In the genomic region with DNA sequence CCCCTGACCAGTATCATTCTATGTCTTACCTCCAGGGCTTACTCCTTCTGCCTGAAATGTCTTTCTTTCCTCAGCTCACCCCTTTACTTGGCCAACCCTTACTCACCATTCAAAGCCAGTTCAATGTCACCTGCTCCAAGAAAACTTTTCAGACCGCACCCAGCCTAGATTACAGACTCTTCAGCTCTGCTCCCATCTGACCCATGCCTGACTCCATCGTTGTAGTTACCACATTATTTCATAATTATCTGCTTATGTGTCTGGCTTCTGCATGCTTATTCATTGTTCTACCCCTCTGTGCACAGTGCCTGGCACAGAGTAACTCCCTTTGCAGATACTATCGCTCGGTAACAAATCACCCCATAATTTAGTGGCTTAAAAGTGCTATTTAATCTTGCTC, we compare ENCODE assay signal across 30 cellular contexts.
DNase-seq lines count a peak whose midpoint lies in the region; ATAC-seq, FAIRE-seq and TF ChIP-seq lines count a peak whose summit lies in the region.
"Had no signal": no experiment of that assay in that cellular context is flagged by ENCODE, and none has a peak within 500 bp of the region (broad histone marks: within the 10 kb centered on the region; RNA-seq: fewer than 3 reads in every experiment).

No MANE protein-coding gene starts in this region.

- H3K27me3 Mint-ChIP-seq in T-helper 17 cell (no peaks in the 10 kb centered on the region), Calu3 (ENCODE audit: unreplicated experiment) (no peaks in the 10 kb centered on the region)
- H3K27me3 Mint-ChIP-seq in naive thymus-derived CD4-positive, alpha-beta T cell, result peaks cover 0 to 32% (median 0%) of the 10 kb centered on the region in 5 donors
- H3K27me3 Mint-ChIP-seq in activated T-cell treated with anti-CD3 and anti-CD28 coated beads, Interleukin-2, amount 50 U/mL, for 4 hours (ENCODE audit: low read depth), result no peaks in the 10 kb centered on the region

- H3K27me3 ChIP-seq in naive thymus-derived CD4-positive, alpha-beta T cell (ENCODE audit: control insufficient read depth in 2 of 2, insufficient read depth in 2 of 2, low read length in 2 of 2), result no peaks in the 10 kb centered on the region
- H3K27me3 ChIP-seq in smooth muscle cell (ENCODE audit: low read depth), result no peaks in the 10 kb centered on the region
- H3K27me3 ChIP-seq: BLaER1, cardiac muscle cell, right atrium auricular region, SJSA1 had no signal

- peaks cover 6% of the 10 kb centered on the region for H3F3A ChIP-seq in smooth muscle cell (ENCODE audit: low read depth)

- TF ChIP-seq POLR2A in GM12891 (IDR thresholded peaks at IDR 0.05; ENCODE audit: low read depth, low read length), result no peak

- no peak overlapping the region for H3K27ac ChIP-seq in naive thymus-derived CD4-positive, alpha-beta T cell (ENCODE audit: low read depth, low read length)
- H3K27ac ChIP-seq in smooth muscle cell (ENCODE audit: low read depth), result no peak overlapping the region
- H3K27ac ChIP-seq: BLaER1, cardiac muscle cell, right atrium auricular region, SJSA1 had no signal

- H3K4me3 ChIP-seq in naive thymus-derived CD4-positive, alpha-beta T cell (ENCODE audit: low read length), result no peak overlapping the region
- H3K4me3 ChIP-seq in smooth muscle cell, result no peak overlapping the region
- H3K4me3 ChIP-seq: BLaER1, cardiac muscle cell, mucosa of descending colon, right atrium auricular region, SJSA1 had no signal

- ATAC-seq in T-helper 17 cell, result no peak
- peak; percentile 43 for ATAC-seq in naive thymus-derived CD4-positive, alpha-beta T cell
- no peak for ATAC-seq in activated T-cell treated with anti-CD3 and anti-CD28 coated beads, Interleukin-2, amount 50 U/mL, for 4 hours
- ATAC-seq: left cardiac atrium, mucosa of descending colon had no signal

- 92% methylated on average over 4 of the region's 4 CpGs for whole genome bisulfite sequencing in smooth muscle cell (ENCODE audit: low lambda C conversion rate)

- H3K36me3 ChIP-seq in naive thymus-derived CD4-positive, alpha-beta T cell (ENCODE audit: control insufficient read depth in 2 of 3, insufficient read depth in 3 of 3, low read length in 3 of 3), result no peaks in the 10 kb centered on the region
- H3K36me3 ChIP-seq in smooth muscle cell (ENCODE audit: low read depth), result no peaks in the 10 kb centered on the region
- H3K36me3 ChIP-seq: BLaER1, cardiac muscle cell, right atrium auricular region, SJSA1 had no signal

- DNase-seq in AML-193 (lab: John Stamatoyannopoulos, UW) (peak; percentile 68 to 74), GF-D8 (lab: John Stamatoyannopoulos, UW) (peak; percentile 23), T-helper 17 cell (no peak), Calu3 (no peak), GM12891 (ENCODE audit: insufficient read length, low spot score) (no peak), smooth muscle cell (lab: John Stamatoyannopoulos, UW; ENCODE audit: unreplicated experiment) (no peak)
- no peak for DNase-seq in naive thymus-derived CD4-positive, alpha-beta T cell
- no peak for DNase-seq in activated T-cell treated with anti-CD3 and anti-CD28 coated beads, Interleukin-2, amount 50 U/mL, for 4 hours
- DNase-seq: activated CD4-positive, alpha-beta memory T cell treated with anti-CD3 and anti-CD28 coated beads, Interleukin-2, amount 10 ng/mL, durations not matched to agents 7 days and 5 days; activated CD4-positive, CD25-positive, alpha-beta regulatory T cell treated with anti-CD3 and anti-CD28 coated beads, Interleukin-2, amount 50 U/mL, for 72 hours; activated CD8-positive, alpha-beta memory T cell treated with anti-CD3 and anti-CD28 coated beads, Interleukin-2, amount 50 U/mL, for 48 hours; activated naive CD4-positive, alpha-beta T cell treated with anti-CD3 and anti-CD28 coated beads for 36 hours; aorta; DMS53; effector CD4-positive, alpha-beta T cell; HCEC 1CT; hypothalamus; immature natural killer cell; left cardiac atrium; MM.1S; NCI-H146; NCI-H2107; NCI-H345 had no signal

- no peaks in the 10 kb centered on the region for H3K9me3 Mint-ChIP-seq in naive thymus-derived CD4-positive, alpha-beta T cell
- H3K9me3 Mint-ChIP-seq in Calu3 (ENCODE audit: low read depth, unreplicated experiment), result no peaks in the 10 kb centered on the region
- H3K9me3 Mint-ChIP-seq in activated T-cell treated with anti-CD3 and anti-CD28 coated beads, Interleukin-2, amount 50 U/mL, for 4 hours, result no peaks in the 10 kb centered on the region
- H3K9me3 Mint-ChIP-seq: activated CD4-positive, alpha-beta memory T cell treated with anti-CD3 and anti-CD28 coated beads, Interleukin-2, amount 10 ng/mL, durations not matched to agents 7 days and 5 days; activated naive CD4-positive, alpha-beta T cell treated with anti-CD3 and anti-CD28 coated beads for 36 hours; immature natural killer cell; type B pancreatic cell had no signal

- BruUV-seq in Calu3 (replicated peaks; lab: Mats Ljungman, UMichigan), result no TSS peak

- H3K4me3 Mint-ChIP-seq in T-helper 17 cell (peak overlapping the region; percentile 72), Calu3 (ENCODE audit: low read depth, unreplicated experiment) (no peak overlapping the region)
- no peak overlapping the region for H3K4me3 Mint-ChIP-seq in naive thymus-derived CD4-positive, alpha-beta T cell
- no peak overlapping the region for H3K4me3 Mint-ChIP-seq in activated T-cell treated with anti-CD3 and anti-CD28 coated beads, Interleukin-2, amount 50 U/mL, for 4 hours
- H3K4me3 Mint-ChIP-seq: activated CD4-positive, alpha-beta memory T cell treated with anti-CD3 and anti-CD28 coated beads, Interleukin-2, amount 10 ng/mL, durations not matched to agents 7 days and 5 days; activated naive CD4-positive, alpha-beta T cell treated with anti-CD3 and anti-CD28 coated beads for 36 hours; type B pancreatic cell had no signal

- CTCF ChIA-PET in naive thymus-derived CD4-positive, alpha-beta T cell (lab: Charles Lee), result no interaction called here
- CTCF ChIA-PET in Calu3 (lab: Charles Lee), result no interaction called here

- intact Hi-C loops in naive thymus-derived CD4-positive, alpha-beta T cell (cut with micrococcal nuclease), result no loop called here
- intact Hi-C loops in Calu3 (cut with micrococcal nuclease; ENCODE audit: unreplicated experiment), result no loop called here

- H4K20me1 ChIP-seq in smooth muscle cell (ENCODE audit: low read depth), result no peaks in the 10 kb centered on the region
- H4K20me1 ChIP-seq: BLaER1 had no signal

- H3K9me3 ChIP-seq in T-helper 17 cell (ENCODE audit: control insufficient read depth, low read length, poor library complexity, severe bottlenecking) (no peaks in the 10 kb centered on the region), smooth muscle cell (replicated peaks; ENCODE audit: low read depth) (no peaks in the 10 kb centered on the region)
- H3K9me3 ChIP-seq in naive thymus-derived CD4-positive, alpha-beta T cell (ENCODE audit: control insufficient read depth in 2 of 3, low read length in 3 of 3), result no peaks in the 10 kb centered on the region
- H3K9me3 ChIP-seq: BLaER1, mucosa of descending colon, right atrium auricular region, SJSA1 had no signal

- peaks cover 20 to 23% of the 10 kb centered on the region in 2 donors for H3K4me1 ChIP-seq in naive thymus-derived CD4-positive, alpha-beta T cell (ENCODE audit: control insufficient read depth in 2 of 2, insufficient read depth in 2 of 2, low read length in 2 of 2)
- peaks cover 16% of the 10 kb centered on the region for H3K4me1 ChIP-seq in smooth muscle cell (ENCODE audit: low read depth)

- POLR2A ChIA-PET in naive thymus-derived CD4-positive, alpha-beta T cell (lab: Charles Lee), result interaction anchor here (0.9 to 34.4 kb wide), 4 partner anchors 12 to 70 kb away, joined by 4 to 828 read pairs (median 21); partner anchors contain the start of gene TOB1

- H2AFZ ChIP-seq in smooth muscle cell (ENCODE audit: low read depth), result no peak overlapping the region

- H3K79me2 ChIP-seq in smooth muscle cell (ENCODE audit: low read depth), result no peaks in the 10 kb centered on the region

- H3K27ac Mint-ChIP-seq in T-helper 17 cell (no peak overlapping the region), Calu3 (ENCODE audit: unreplicated experiment) (no peak overlapping the region)
- H3K27ac Mint-ChIP-seq in naive thymus-derived CD4-positive, alpha-beta T cell, result peak overlapping the region in 4 of 9 donors; percentile 41 to 64 (median 56)
- H3K27ac Mint-ChIP-seq: activated CD4-positive, alpha-beta memory T cell treated with anti-CD3 and anti-CD28 coated beads, Interleukin-2, amount 10 ng/mL, durations not matched to agents 7 days and 5 days; activated naive CD4-positive, alpha-beta T cell treated with anti-CD3 and anti-CD28 coated beads for 36 hours; type B pancreatic cell had no signal

- TF ChIP-seq CTCF in Calu3 (IDR thresholded peaks at IDR 0.05; ENCODE audit: unreplicated experiment) (no peak), smooth muscle cell (IDR thresholded peaks at IDR 0.05; ENCODE audit: borderline replicate concordance, insufficient read depth, poor library complexity, severe bottlenecking) (no peak)

- H3K4me1 Mint-ChIP-seq in T-helper 17 cell (peaks cover 43% of the 10 kb centered on the region), Calu3 (ENCODE audit: low read depth, unreplicated experiment) (peaks cover 9% of the 10 kb centered on the region)
- H3K4me1 Mint-ChIP-seq in naive thymus-derived CD4-positive, alpha-beta T cell, result peaks cover 18 to 55% (median 36%) of the 10 kb centered on the region in 7 donors
- peaks cover 28% of the 10 kb centered on the region for H3K4me1 Mint-ChIP-seq in activated T-cell treated with anti-CD3 and anti-CD28 coated beads, Interleukin-2, amount 50 U/mL, for 4 hours (ENCODE audit: low read depth)

- H3K4me2 ChIP-seq in smooth muscle cell, result no peak overlapping the region

- no peak overlapping the region for H3K9ac ChIP-seq in smooth muscle cell (ENCODE audit: low read depth)
- H3K9ac ChIP-seq: BLaER1 had no signal

- no peak for FAIRE-seq in GM12891 (lab: Jason Lieb, UNC)
- FAIRE-seq: colon had no signal

- H3K36me3 Mint-ChIP-seq in T-helper 17 cell (ENCODE audit: low read depth), result no peaks in the 10 kb centered on the region
- peaks cover 0 to 4% (median 0%) of the 10 kb centered on the region in 5 donors for H3K36me3 Mint-ChIP-seq in naive thymus-derived CD4-positive, alpha-beta T cell
- peaks cover 9% of the 10 kb centered on the region for H3K36me3 Mint-ChIP-seq in Calu3 (ENCODE audit: insufficient read depth, unreplicated experiment)
- no peaks in the 10 kb centered on the region for H3K36me3 Mint-ChIP-seq in activated T-cell treated with anti-CD3 and anti-CD28 coated beads, Interleukin-2, amount 50 U/mL, for 4 hours (ENCODE audit: insufficient read depth)
- H3K36me3 Mint-ChIP-seq: immature natural killer cell, type B pancreatic cell had no signal

TF ChIP-seq in GM12891, 5 proteins besides CTCF, POLR2A, EP300 and RAD21:
- TF ChIP-seq POU2F2 (IDR thresholded peaks at IDR 0.05; ENCODE audit: low read depth, low read length), result no peak

Comparison
In these comparisons a context has a peak if more than half of its experiments do, and no peak if none do; other contexts are left out.
1. DNase-seq: peak in AML-193 (2 of 2) and GF-D8 (single experiment); none in T-helper 17 cell (0 of 3), naive thymus-derived CD4-positive, alpha-beta T cell (0 of 9), Calu3 (single experiment), activated T-cell treated with anti-CD3 and anti-CD28 coated beads, Interleukin-2, amount 50 U/mL, for 4 hours (single experiment), GM12891 (single experiment) and smooth muscle cell (single experiment).